10 cellular contexts compared by ENCODE assay signal in the genomic region with DNA sequence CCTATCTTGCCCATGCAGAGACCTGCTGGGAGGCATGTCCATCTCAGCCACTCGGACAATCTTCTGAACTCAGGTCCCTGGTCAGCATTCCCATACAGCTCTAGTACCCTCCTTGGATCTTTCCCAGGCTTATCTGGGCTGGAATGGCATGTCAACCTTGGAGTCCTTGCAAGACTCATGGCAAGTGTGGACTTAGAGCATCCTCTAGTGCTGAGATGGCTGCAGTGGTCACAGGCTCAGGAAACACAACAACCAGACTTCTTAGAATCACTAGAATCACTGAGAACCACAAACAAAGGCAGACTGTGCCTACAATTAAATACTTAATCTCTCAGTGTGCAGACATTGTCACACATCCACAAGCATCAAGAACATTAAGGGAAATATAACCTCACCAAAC.
DNase-seq lines count a peak whose midpoint lies in the region; ATAC-seq, FAIRE-seq and TF ChIP-seq lines count a peak whose summit lies in the region.
"Had no signal": no experiment of that assay in that cellular context is flagged by ENCODE, and none has a peak within 500 bp of the region (broad histone marks: within the 10 kb centered on the region; RNA-seq: fewer than 3 reads in every experiment).

No MANE protein-coding gene starts in this region.

- H3K4me3 Mint-ChIP-seq in progenitor cell of endocrine pancreas (ENCODE audit: low read depth), result no peak overlapping the region
- H3K4me3 Mint-ChIP-seq: naive B cell had no signal

- CTCF ChIA-PET in endothelial cell of umbilical vein (lab: Charles Lee), result no interaction called here

- peaks cover 0 to 1% of the 10 kb centered on the region in 2 experiments for H3K27me3 ChIP-seq in endothelial cell of umbilical vein (ENCODE audit: control insufficient read depth in 2 of 2, insufficient read depth in 2 of 2, low read length in 2 of 2)

- H3K4me1 Mint-ChIP-seq in progenitor cell of endocrine pancreas (ENCODE audit: low read depth), result no peaks in the 10 kb centered on the region
- H3K4me1 Mint-ChIP-seq: naive B cell had no signal

- intact Hi-C loops in endothelial cell of umbilical vein (cut with micrococcal nuclease), result no loop called here

- no peak overlapping the region for H3K4me3 ChIP-seq in endothelial cell of umbilical vein (replicated peaks in 1 of 3; ENCODE audit: insufficient read depth in 1 of 3, low read depth in 1 of 3, low read length in 3 of 3)

- H3K27ac ChIP-seq in endothelial cell of umbilical vein (ENCODE audit: insufficient read depth, low read depth, low read length), result no peak overlapping the region

- H3K36me3 ChIP-seq in endothelial cell of umbilical vein (ENCODE audit: control insufficient read depth in 2 of 2, extremely low read depth in 1 of 2, insufficient read depth in 2 of 2, low read length in 2 of 2), result no peaks in the 10 kb centered on the region

- H2AFZ ChIP-seq in endothelial cell of umbilical vein (ENCODE audit: low read depth, low read length), result no peak overlapping the region

- H3K27me3 Mint-ChIP-seq in progenitor cell of endocrine pancreas, result no peaks in the 10 kb centered on the region

- no peak for ATAC-seq in HG02642 (IDR thresholded peaks at IDR 0.05; ENCODE audit: poor library complexity, unreplicated experiment)

- no peak overlapping the region for H3K4me2 ChIP-seq in endothelial cell of umbilical vein (ENCODE audit: insufficient read depth, low read length)

- dilution Hi-C loops in endothelial cell of umbilical vein (cut with MboI; ENCODE audit: extremely low pct_ligation_motif_present, low sequenced_read_pairs), result no loop called here

- H3K9me3 Mint-ChIP-seq in progenitor cell of endocrine pancreas (ENCODE audit: low read depth), result peaks cover 4% of the 10 kb centered on the region

- no peaks in the 10 kb centered on the region for H3K36me3 Mint-ChIP-seq in progenitor cell of endocrine pancreas (ENCODE audit: insufficient read depth)
- H3K36me3 Mint-ChIP-seq: naive B cell had no signal

- no peaks in the 10 kb centered on the region for H3K4me1 ChIP-seq in endothelial cell of umbilical vein (ENCODE audit: control insufficient read depth, extremely low read depth, insufficient read depth, low read length)

- H3K9ac ChIP-seq in endothelial cell of umbilical vein (replicated peaks; ENCODE audit: extremely low read depth, insufficient read depth, low read length), result no peak overlapping the region

- POLR2A ChIA-PET in endothelial cell of umbilical vein (lab: Charles Lee), result no interaction called here

- no peak overlapping the region for H3K27ac Mint-ChIP-seq in progenitor cell of endocrine pancreas
- H3K27ac Mint-ChIP-seq: naive B cell had no signal

- TF ChIP-seq CTCF in endothelial cell of umbilical vein (IDR thresholded peaks at IDR 0.05; ENCODE audit: extremely low read depth in 1 of 2, insufficient read depth in 1 of 2, low read depth in 1 of 2, low read length in 2 of 2), result peak in 1 of 2 donors; percentile 23
- peak; percentile 34 for TF ChIP-seq CTCF in progenitor cell of endocrine pancreas (IDR thresholded peaks at IDR 0.05; ENCODE audit: unreplicated experiment)

- no peaks in the 10 kb centered on the region for H3K9me3 ChIP-seq in endothelial cell of umbilical vein (replicated peaks; ENCODE audit: control insufficient read depth, insufficient read depth, low read length)

- no peaks in the 10 kb centered on the region for H3K79me2 ChIP-seq in endothelial cell of umbilical vein (ENCODE audit: control insufficient read depth, insufficient read depth, low read length)

- no peaks in the 10 kb centered on the region for H4K20me1 ChIP-seq in endothelial cell of umbilical vein (replicated peaks; ENCODE audit: control insufficient read depth, extremely low read depth, insufficient read depth, low read length)

- H3K9me1 ChIP-seq in endothelial cell of umbilical vein (replicated peaks; ENCODE audit: control insufficient read depth, extremely low read depth, insufficient read depth, low read length), result no peaks in the 10 kb centered on the region

- no TSS peak for BruUV-seq in endothelial cell of umbilical vein (replicated peaks; lab: Mats Ljungman, UMichigan)

- no peak for TF ChIP-seq POLR2A in endothelial cell of umbilical vein (IDR thresholded peaks at IDR 0.05; ENCODE audit: low read depth, low read length)

- DNase-seq in NCI-H748 (lab: John Stamatoyannopoulos, UW; ENCODE audit: unreplicated experiment) (peak; percentile 2), NCI-H748 treated with DMSO at 0.1 percent for 48 hours (lab: John Stamatoyannopoulos, UW) (no peak), NCI-H460 (ENCODE audit: extremely low read depth, low read depth) (peak; percentile 3), endothelial cell of umbilical vein (ENCODE audit: low read depth, low spot score) (peak; percentile 14), progenitor cell of endocrine pancreas (ENCODE audit: low spot score, unreplicated experiment) (no peak), pons (ENCODE audit: low spot score) (no peak), GM19238 (ENCODE audit: insufficient read length, low spot score) (no peak)
- DNase-seq: effector CD8-positive, alpha-beta T cell; naive B cell had no signal

- no peak for FAIRE-seq in endothelial cell of umbilical vein (lab: Jason Lieb, UNC)

TF ChIP-seq in endothelial cell of umbilical vein, 7 proteins besides CTCF, POLR2A, EP300 and RAD21:
- no peak for TF ChIP-seq MAX (IDR thresholded peaks at IDR 0.05; ENCODE audit: insufficient read depth, insufficient read length)
- TF ChIP-seq POLR2AphosphoS5 (IDR thresholded peaks at IDR 0.05; ENCODE audit: insufficient read depth, low read depth, low read length), result no peak
- TF ChIP-seq MYC (IDR thresholded peaks at IDR 0.05; ENCODE audit: low read depth, low read length), result no peak
- TF ChIP-seq GATA2 (IDR thresholded peaks at IDR 0.05; ENCODE audit: insufficient read depth, insufficient read length, low read depth, low read length), result no peak
- TF ChIP-seq EZH2 (IDR thresholded peaks at IDR 0.05; ENCODE audit: borderline replicate concordance, low read depth, low read length, severe bottlenecking), result no peak
- no peak for TF ChIP-seq FOS (IDR thresholded peaks at IDR 0.05; ENCODE audit: borderline replicate concordance, insufficient read depth, low read length)
- TF ChIP-seq JUN (IDR thresholded peaks at IDR 0.05; ENCODE audit: borderline replicate concordance, insufficient read depth, insufficient read length, low read depth), result no peak

Comparison
In these comparisons a context has a peak if more than half of its experiments do, and no peak if none do; other contexts are left out.
1. DNase-seq: peak in NCI-H748 (single experiment), NCI-H460 (single experiment) and endothelial cell of umbilical vein (single experiment); none in NCI-H748 treated with DMSO at 0.1 percent for 48 hours (single experiment), progenitor cell of endocrine pancreas (single experiment), pons (single experiment) and GM19238 (single experiment).